ENCODE assay signal across 8 cellular contexts in the genomic region with DNA sequence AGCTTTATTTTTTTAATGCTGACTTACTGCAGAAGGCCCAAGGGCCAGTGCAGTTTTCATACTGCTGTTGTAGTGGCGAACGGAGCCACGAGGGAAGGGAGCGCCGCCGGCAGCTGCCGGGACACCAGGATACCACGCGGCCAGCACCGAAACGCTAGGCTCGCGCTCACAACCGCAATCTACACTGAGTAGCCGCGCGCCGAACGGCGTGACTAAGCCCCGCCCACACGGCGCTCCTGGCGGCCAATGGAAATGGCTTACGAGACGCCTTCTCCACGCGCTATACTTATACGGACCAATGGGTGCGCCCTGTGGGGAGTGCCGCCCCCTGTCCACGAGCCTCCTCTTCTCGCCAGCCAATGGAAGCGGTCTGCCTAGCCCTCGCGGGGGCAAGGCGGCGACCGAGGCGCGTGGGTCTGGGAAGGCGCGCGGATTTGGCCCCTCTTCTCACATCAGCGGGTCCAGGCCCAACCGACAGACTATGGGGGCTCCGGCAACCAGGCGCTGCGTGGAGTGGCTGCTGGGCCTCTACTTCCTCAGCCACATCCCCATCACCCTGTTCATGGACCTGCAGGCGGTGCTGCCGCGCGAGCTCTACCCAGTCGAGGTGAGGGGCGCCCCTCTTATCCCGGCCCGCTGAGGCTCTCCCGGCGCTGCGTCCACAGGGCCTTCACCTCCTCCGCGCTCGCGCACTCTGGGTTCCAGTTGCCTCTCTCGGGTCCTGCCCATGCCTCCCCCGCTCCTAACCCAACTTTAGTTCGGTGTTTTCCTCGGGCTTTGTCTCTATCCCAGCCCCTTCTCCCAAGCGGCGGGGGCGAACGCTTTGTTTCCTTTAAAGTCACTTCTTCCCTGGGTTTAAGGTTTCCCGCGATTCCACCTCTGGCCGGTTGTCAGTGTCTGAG. TPM values are rescaled to one million over a fixed set of nuclear protein-coding genes. Genes with fewer than 3 reads are reported as not detected.
A peak's percentile ranks its signal among the peaks of the same experiment; 100 is the strongest.
DNase-seq lines count a peak whose midpoint lies in the region; ATAC-seq, FAIRE-seq and TF ChIP-seq lines count a peak whose summit lies in the region.

A gene (plus strand): TSS at position 442 of the 902 bp plus-strand sequence. CDS start 40 bp downstream, at position 482.

- intact Hi-C loops in activated T-helper 2 cell treated with anti-CD3 and anti-CD28 coated beads, Interferon-gamma antibody, Interleukin-2, Interleukin-4, amounts not matched to agents 10 μg/mL and 5 μg/mL and 100 μg/mL, durations not matched to agents 14 hours and 24 hours and 36 hours (cut with micrococcal nuclease): loop anchor here (2.0 to 10.0 kb wide), 2 partner anchors 16 to 56 kb away; a partner anchor contains a TSS

- peaks cover 6% of the 10 kb centered on the region for H3K4me1 ChIP-seq in H9 (ENCODE audit: insufficient read depth, low read length)

- peaks cover 45 to 48% of the 10 kb centered on the region in 2 experiments for H3K4me1 Mint-ChIP-seq in H9
- H3K4me1 Mint-ChIP-seq in activated T-helper 2 cell treated with anti-CD3 and anti-CD28 coated beads, Interferon-gamma antibody, Interleukin-2, Interleukin-4, amounts not matched to agents 10 μg/mL and 5 μg/mL and 100 μg/mL, durations not matched to agents 14 hours and 24 hours and 36 hours (ENCODE audit: low read depth): peaks cover 39% of the 10 kb centered on the region
- peaks cover 43% of the 10 kb centered on the region for H3K4me1 Mint-ChIP-seq in nephron

- peak; percentile 92 for TF ChIP-seq POLR2A in Raji (IDR thresholded peaks at IDR 0.05; ENCODE audit: insufficient read depth, low read depth, low read length)

- H3K27me3 Mint-ChIP-seq in H9 (ENCODE audit: low read depth): no peaks in the 10 kb centered on the region; the same call in 1 of the 2 replicates
- no peaks in the 10 kb centered on the region for H3K27me3 Mint-ChIP-seq in activated T-helper 2 cell treated with anti-CD3 and anti-CD28 coated beads, Interferon-gamma antibody, Interleukin-2, Interleukin-4, amounts not matched to agents 10 μg/mL and 5 μg/mL and 100 μg/mL, durations not matched to agents 14 hours and 24 hours and 36 hours (ENCODE audit: low read depth)
- H3K27me3 Mint-ChIP-seq in nephron (ENCODE audit: low read depth): peaks cover 3% of the 10 kb centered on the region

- peaks cover 3% of the 10 kb centered on the region for H3K79me1 ChIP-seq in H9 (ENCODE audit: insufficient read depth, low read depth, low read length, poor library complexity, severe bottlenecking)

- no CpG with 5 or more reads among the region's 75 CpGs for WGBS in H9 (ENCODE audit: extremely low coverage, insufficient read length, low lambda C conversion rate)

- H3K23me2 ChIP-seq in H9 (ENCODE audit: insufficient read length, low read depth, low read length, poor library complexity, severe bottlenecking): peaks cover 28% of the 10 kb centered on the region

- DNase-seq in H9 (peak; percentile 98), M059J (ENCODE audit: low read depth) (peak; percentile 95), fibroblast of pulmonary artery (ENCODE audit: low read depth) (peak; percentile 97)
- DNase-seq in activated T-helper 2 cell treated with anti-CD3 and anti-CD28 coated beads, Interferon-gamma antibody, Interleukin-2, Interleukin-4, amounts not matched to agents 10 μg/mL and 5 μg/mL and 100 μg/mL, durations not matched to agents 14 hours and 24 hours and 36 hours (ENCODE audit: low spot score): peak; percentile 96
- peak; percentile 97 for DNase-seq in stimulated activated naive CD8-positive, alpha-beta T cell treated with anti-CD3 and anti-CD28 coated beads, Interleukin-15, Interleukin-2, amounts not matched to agents 100 U/mL and 50 U/mL, for 24 hours

- H3K23ac ChIP-seq in H9 (ENCODE audit: insufficient read length, low read depth, low read length): no peak within 1 kb of the TSS

- H3K56ac ChIP-seq in H9 (ENCODE audit: insufficient read length, low read depth, low read length): no peak within 1 kb of the TSS

- H2AK5ac ChIP-seq in H9 (ENCODE audit: insufficient read length, low read length): no peak within 1 kb of the TSS

- no peaks in the 10 kb centered on the region; a peak in 1 of 5 replicates for H3K9me3 Mint-ChIP-seq in H9
- no peaks in the 10 kb centered on the region for H3K9me3 Mint-ChIP-seq in activated T-helper 2 cell treated with anti-CD3 and anti-CD28 coated beads, Interferon-gamma antibody, Interleukin-2, Interleukin-4, amounts not matched to agents 10 μg/mL and 5 μg/mL and 100 μg/mL, durations not matched to agents 14 hours and 24 hours and 36 hours
- H3K9me3 Mint-ChIP-seq in nephron: no peaks in the 10 kb centered on the region

- no peak for TF ChIP-seq CTCF in H9 (conservative IDR thresholded peaks at IDR 0.05)
- TF ChIP-seq CTCF in fibroblast of pulmonary artery (IDR thresholded peaks at IDR 0.05; ENCODE audit: low read length, missing control alignments): no peak
- peak in 1 of 3 experiments; percentile 21 for TF ChIP-seq CTCF in nephron (IDR thresholded peaks at IDR 0.05; ENCODE audit: unreplicated experiment in 3 of 3)

- H3K27ac Mint-ChIP-seq in H9: peak within 1 kb of the TSS; percentile 59 to 99 (median 97)
- H3K27ac Mint-ChIP-seq in activated T-helper 2 cell treated with anti-CD3 and anti-CD28 coated beads, Interferon-gamma antibody, Interleukin-2, Interleukin-4, amounts not matched to agents 10 μg/mL and 5 μg/mL and 100 μg/mL, durations not matched to agents 14 hours and 24 hours and 36 hours: peak within 1 kb of the TSS; percentile 88
- H3K27ac Mint-ChIP-seq in nephron: peak within 1 kb of the TSS; percentile 69 to 93 (median 85)

- no peak within 1 kb of the TSS for H4K91ac ChIP-seq in H9 (ENCODE audit: insufficient read length, low read depth, low read length)

- peak; percentile 94 for FAIRE-seq in G401.6 (lab: Jason Lieb, UNC)

- peak; percentile 99 for ATAC-seq in stimulated activated naive CD8-positive, alpha-beta T cell treated with anti-CD3 and anti-CD28 coated beads, Interleukin-15, Interleukin-2, amounts not matched to agents 100 U/mL and 50 U/mL, for 24 hours

- H3K36me3 Mint-ChIP-seq in H9 (ENCODE audit: insufficient read depth in 1 of 3, low read depth in 3 of 3) (peaks cover 16 to 24% (median 22%) of the 10 kb centered on the region in 3 experiments; a peak in 6 of 7 replicates), nephron (ENCODE audit: low read depth) (no peaks in the 10 kb centered on the region)
- H3K36me3 Mint-ChIP-seq in activated T-helper 2 cell treated with anti-CD3 and anti-CD28 coated beads, Interferon-gamma antibody, Interleukin-2, Interleukin-4, amounts not matched to agents 10 μg/mL and 5 μg/mL and 100 μg/mL, durations not matched to agents 14 hours and 24 hours and 36 hours (ENCODE audit: low read depth): peaks cover 20% of the 10 kb centered on the region

- H3K9ac ChIP-seq in H9 (ENCODE audit: extremely low read depth, insufficient read length, low read length): peak within 1 kb of the TSS; percentile 89

- H2BK12ac ChIP-seq in H9 (ENCODE audit: insufficient read length, low read depth, low read length): no peak within 1 kb of the TSS

- no peak within 1 kb of the TSS for H2BK20ac ChIP-seq in H9 (ENCODE audit: low read depth, low read length, poor library complexity, severe bottlenecking)

- no peaks in the 10 kb centered on the region for H3K27me3 ChIP-seq in H9 (ENCODE audit: insufficient read depth, low read length)

- no peaks in the 10 kb centered on the region for H4K20me1 ChIP-seq in H9 (ENCODE audit: control insufficient read depth, insufficient read depth, insufficient read length)

- peak within 1 kb of the TSS; percentile 60; the same call in 1 of the 2 replicates for H2BK15ac ChIP-seq in H9 (ENCODE audit: low read depth, low read length)

- peak within 1 kb of the TSS; percentile 16 for H4K8ac ChIP-seq in H9 (replicated peaks; ENCODE audit: insufficient read length, low read depth, low read length)

- peak within 1 kb of the TSS; percentile 55 for H3K18ac ChIP-seq in H9 (ENCODE audit: insufficient read length, low read depth, low read length)

- no peak within 1 kb of the TSS for H4K5ac ChIP-seq in H9 (ENCODE audit: insufficient read length, low read depth, low read length)

- peaks cover 43% of the 10 kb centered on the region for H3K79me2 ChIP-seq in H9 (ENCODE audit: insufficient read depth, low read length)

- no peak within 1 kb of the TSS for H3K27ac ChIP-seq in H9 (ENCODE audit: insufficient read length, low read depth, low read length)

- no peak within 1 kb of the TSS for H3K4ac ChIP-seq in H9 (ENCODE audit: low read depth, low read length)

- H3T11ph ChIP-seq in H9 (ENCODE audit: low read length): no peak within 1 kb of the TSS

- peak within 1 kb of the TSS; percentile 26 for H2BK5ac ChIP-seq in H9 (ENCODE audit: insufficient read length, low read length)

- H3K4me3 ChIP-seq in fibroblast of pulmonary artery (replicated peaks; ENCODE audit: low read depth, low read length): peak within 1 kb of the TSS; percentile 71

- no peaks in the 10 kb centered on the region for H3K9me3 ChIP-seq in H9 (ENCODE audit: control insufficient read depth, low read depth, low read length)

- peak within 1 kb of the TSS; percentile 97 for H3K4me2 ChIP-seq in H9 (ENCODE audit: insufficient read depth, insufficient read length, low read length)

- H3K14ac ChIP-seq in H9 (ENCODE audit: insufficient read depth, low read length): peak within 1 kb of the TSS; percentile 89

- H2AFZ ChIP-seq in H9 (ENCODE audit: low read length): no peak within 1 kb of the TSS

- H3K4me3 Mint-ChIP-seq in H9 (peak within 1 kb of the TSS; percentile 96), nephron (peak within 1 kb of the TSS; percentile 88 to 97 (median 95))
- H3K4me3 Mint-ChIP-seq in activated T-helper 2 cell treated with anti-CD3 and anti-CD28 coated beads, Interferon-gamma antibody, Interleukin-2, Interleukin-4, amounts not matched to agents 10 μg/mL and 5 μg/mL and 100 μg/mL, durations not matched to agents 14 hours and 24 hours and 36 hours (ENCODE audit: low read depth): peak within 1 kb of the TSS; percentile 90

- no peak within 1 kb of the TSS for H2BK120ac ChIP-seq in H9 (ENCODE audit: low read depth, low read length, poor library complexity, severe bottlenecking)

RNA-seq across cellular contexts. Expression of the gene that starts here (rescaled TPM):
- 116 and 121 TPM in 2 replicates for total RNA-seq in H9 (2021)
- 31.4 and 41.8 TPM in 2 replicates for total RNA-seq in M059J (2014; rRNA removed; shearing (Covaris generic))
- total RNA-seq in activated T-helper 2 cell treated with anti-CD3 and anti-CD28 coated beads, Interferon-gamma antibody, Interleukin-2, Interleukin-4, amounts not matched to agents 10 μg/mL and 5 μg/mL and 100 μg/mL, durations not matched to agents 14 hours and 24 hours and 36 hours: 60.5 and 61.8 TPM in 2 replicates
